8 cellular contexts compared by ENCODE assay signal in the genomic region with DNA sequence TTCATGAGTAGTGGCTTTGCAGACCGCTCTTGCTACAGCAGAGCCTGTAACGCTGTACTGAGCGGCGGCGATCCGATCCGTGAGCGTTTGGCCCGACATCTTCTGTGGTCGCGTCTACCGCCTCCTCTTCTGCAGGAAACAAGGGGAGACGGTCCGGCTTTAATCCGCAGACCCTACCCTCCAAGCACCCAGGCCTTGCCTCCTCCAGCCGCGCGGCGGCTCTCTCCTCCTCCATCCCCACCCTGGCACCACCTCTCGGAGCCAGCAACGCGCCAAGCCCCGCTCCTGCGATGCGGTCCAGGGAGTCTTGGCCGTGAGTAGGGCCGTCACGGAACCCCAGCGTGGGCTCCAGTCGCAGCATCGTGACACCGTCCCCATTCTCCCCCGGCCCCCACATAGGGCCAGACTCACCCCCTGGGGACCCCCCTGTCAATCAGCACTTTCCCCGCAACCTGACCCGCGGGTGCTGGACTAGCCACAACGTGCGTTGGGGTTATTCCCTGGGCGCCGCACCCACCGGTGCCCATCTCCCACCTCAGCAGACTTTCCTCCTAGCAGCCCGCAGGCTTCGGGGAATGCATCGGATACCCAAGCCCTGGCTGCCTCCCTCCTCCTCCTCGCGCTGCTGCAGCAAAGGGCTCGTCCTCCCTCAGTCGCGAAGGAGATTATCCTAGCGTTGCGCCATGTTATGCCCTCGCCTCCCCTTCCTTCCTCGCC. TPM values are rescaled to one million over a fixed set of nuclear protein-coding genes. Genes with fewer than 3 reads are reported as not detected.
DNase-seq lines count a peak whose midpoint lies in the region; ATAC-seq and TF ChIP-seq lines count a peak whose summit lies in the region.

No MANE protein-coding gene starts in this region.

- no peaks in the 10 kb centered on the region for H3K9me3 ChIP-seq in HUES6 (ENCODE audit: control insufficient read depth, insufficient read depth, low read depth, low read length)

- no peak overlapping the region for H3K9ac ChIP-seq in HUES6 (ENCODE audit: low read length)

- no peak overlapping the region for H3K27ac ChIP-seq in HUES6 (ENCODE audit: low read depth, low read length)

- no peaks in the 10 kb centered on the region for H3K4me1 Mint-ChIP-seq in endothelial cell (ENCODE audit: unreplicated experiment)
- peaks cover 11% of the 10 kb centered on the region for H3K4me1 Mint-ChIP-seq in neural crest cell

- no peak overlapping the region for H3K27ac Mint-ChIP-seq in endothelial cell (ENCODE audit: unreplicated experiment)
- H3K27ac Mint-ChIP-seq in neural crest cell (ENCODE audit: unreplicated experiment), result no peak overlapping the region

- peaks cover 71% of the 10 kb centered on the region for H3K27me3 ChIP-seq in HUES6 (ENCODE audit: control insufficient read depth, insufficient read depth, low read length)

- no peaks in the 10 kb centered on the region for H3K36me3 ChIP-seq in HUES6 (ENCODE audit: control insufficient read depth, insufficient read depth, low read length)

- peaks cover 3% of the 10 kb centered on the region for H3K27me3 Mint-ChIP-seq in endothelial cell (ENCODE audit: unreplicated experiment)
- peaks cover 69% of the 10 kb centered on the region for H3K27me3 Mint-ChIP-seq in neural crest cell (ENCODE audit: low read depth)

- H3K4me1 ChIP-seq in HUES6 (ENCODE audit: control insufficient read depth, insufficient read depth, low read length), result no peaks in the 10 kb centered on the region

- TF ChIP-seq CTCF in endothelial cell (IDR thresholded peaks at IDR 0.05; ENCODE audit: unreplicated experiment) (no peak), neural crest cell (conservative IDR thresholded peaks at IDR 0.05) (no peak)

- H3K36me3 Mint-ChIP-seq in endothelial cell (ENCODE audit: low read depth, unreplicated experiment) (no peaks in the 10 kb centered on the region), neural crest cell (ENCODE audit: low read depth) (no peaks in the 10 kb centered on the region)

- no peak for ATAC-seq in HG02588 (IDR thresholded peaks at IDR 0.05; ENCODE audit: unreplicated experiment)
- no peak for ATAC-seq in GM19035 (IDR thresholded peaks at IDR 0.05; ENCODE audit: unreplicated experiment)

- DNase-seq in AG20443 (ENCODE audit: low spot score) (peak; percentile 6), endothelial cell (ENCODE audit: low spot score) (peak; percentile 9), neural crest cell (ENCODE audit: low read depth, low spot score) (peak; percentile 7), NAMALWA (ENCODE audit: low spot score) (no peak)
- no peak for DNase-seq in stimulated activated CD4-positive, alpha-beta T cell treated with anti-CD3 and anti-CD28 coated beads, Interleukin-4, amount 100 ng/mL, for 1 hour

- no peaks in the 10 kb centered on the region for H3K9me3 Mint-ChIP-seq in endothelial cell (ENCODE audit: unreplicated experiment)
- peaks cover 3% of the 10 kb centered on the region for H3K9me3 Mint-ChIP-seq in neural crest cell

- peak overlapping the region; percentile 87 for H3K4me3 Mint-ChIP-seq in endothelial cell (ENCODE audit: unreplicated experiment)
- peak overlapping the region; percentile 93 for H3K4me3 Mint-ChIP-seq in neural crest cell

- peak overlapping the region; percentile 70 for H3K4me3 ChIP-seq in HUES6 (ENCODE audit: low read depth, low read length)

RNA-seq across cellular contexts. Expression of gene SNAP91, which starts 0.9 kb away (rescaled TPM):
- total RNA-seq in endothelial cell (ENCODE audit: unreplicated experiment) (1.5 TPM), neural crest cell (8.1 and 8.7 TPM in 2 replicates)

Comparison
In these comparisons a context has a peak if more than half of its experiments do, and no peak if none do; other contexts are left out.
1. DNase-seq: peak in AG20443 (single experiment), endothelial cell (single experiment) and neural crest cell (single experiment); none in stimulated activated CD4-positive, alpha-beta T cell treated with anti-CD3 and anti-CD28 coated beads, Interleukin-4, amount 100 ng/mL, for 1 hour (single experiment) and NAMALWA (single experiment).